Comparison of ENCODE assay signal across 9 cellular contexts in genomic region chr7:108094933-108095710, GRCh38. TPM values are rescaled to one million over a fixed set of nuclear protein-coding genes. Genes with fewer than 3 reads are reported as not detected.
DNase-seq lines count a peak whose midpoint lies in the region; ATAC-seq and TF ChIP-seq lines count a peak whose summit lies in the region.
"Had no signal": no experiment of that assay in that cellular context is flagged by ENCODE, and none has a peak within 500 bp of the region (broad histone marks: within the 10 kb centered on the region; RNA-seq: fewer than 3 reads in every experiment).

No MANE protein-coding gene starts in this region.

- peak overlapping the region; percentile 95 for H3K27ac Mint-ChIP-seq in endothelial cell (ENCODE audit: unreplicated experiment)
- no peak overlapping the region for H3K27ac Mint-ChIP-seq in activated CD8-positive, alpha-beta T cell treated with anti-CD3 and anti-CD28 coated beads for 36 hours

- TF ChIP-seq CTCF in endothelial cell (IDR thresholded peaks at IDR 0.05; ENCODE audit: unreplicated experiment) = no peak
- no peak for TF ChIP-seq CTCF in activated CD8-positive, alpha-beta T cell treated with anti-CD3 and anti-CD28 coated beads for 36 hours (IDR thresholded peaks at IDR 0.05)

- no peaks in the 10 kb centered on the region for H3K27me3 ChIP-seq in neuronal stem cell (ENCODE audit: control insufficient read depth in 3 of 3, insufficient read depth in 3 of 3, low read depth in 1 of 3, low read length in 3 of 3)

- no peak overlapping the region for H2BK15ac ChIP-seq in neuronal stem cell (ENCODE audit: low read length)

- DNase-seq in NCI-H2107 treated with DMSO at 0.1 percent for 48 hours (lab: John Stamatoyannopoulos, UW; ENCODE audit: unreplicated experiment) = peak; percentile 95
- DNase-seq in endothelial cell (ENCODE audit: low spot score) = no peak
- DNase-seq in neuronal stem cell (ENCODE audit: low spot score) = no peak
- DNase-seq in middle frontal gyrus (ENCODE audit: extremely low spot score, low spot score) = no peak
- no peak for DNase-seq in activated CD8-positive, alpha-beta T cell treated with anti-CD3 and anti-CD28 coated beads for 36 hours

- H3K36me3 ChIP-seq in neuronal stem cell (replicated peaks in 1 of 2; ENCODE audit: control insufficient read depth in 2 of 2, insufficient read depth in 2 of 2, low read length in 2 of 2) = no peaks in the 10 kb centered on the region
- H3K36me3 ChIP-seq: neutrophil had no signal

- H3K14ac ChIP-seq in neuronal stem cell (ENCODE audit: low read length) = no peak overlapping the region

- no peaks in the 10 kb centered on the region for H3K79me1 ChIP-seq in neuronal stem cell (ENCODE audit: low read depth, low read length)

- H3K4me2 ChIP-seq in neuronal stem cell (ENCODE audit: insufficient read depth, low read length, poor library complexity, severe bottlenecking) = no peak overlapping the region

- CTCF ChIA-PET in activated CD8-positive, alpha-beta T cell treated with anti-CD3 and anti-CD28 coated beads for 36 hours (lab: Charles Lee) = interaction anchor here (1.5 to 1.6 kb wide), 2 partner anchors 19 to 51 kb away, joined by 4 read pairs; no protein-coding TSS in a partner anchor

- H3K4me3 Mint-ChIP-seq in endothelial cell (ENCODE audit: unreplicated experiment) = no peak overlapping the region
- no peak overlapping the region for H3K4me3 Mint-ChIP-seq in activated CD8-positive, alpha-beta T cell treated with anti-CD3 and anti-CD28 coated beads for 36 hours

- no peak overlapping the region for H3K4me3 ChIP-seq in neuronal stem cell (ENCODE audit: low read length in 2 of 2)

- no peak overlapping the region for H3K9ac ChIP-seq in neuronal stem cell (ENCODE audit: low read depth, low read length, poor library complexity)

- ATAC-seq in GM18520 (IDR thresholded peaks at IDR 0.05; ENCODE audit: unreplicated experiment) (peak; percentile 48), GM19035 (IDR thresholded peaks at IDR 0.05; ENCODE audit: unreplicated experiment) (no peak), GM18498 (IDR thresholded peaks at IDR 0.05; ENCODE audit: unreplicated experiment) (no peak)
- no peak for ATAC-seq in activated CD8-positive, alpha-beta T cell treated with anti-CD3 and anti-CD28 coated beads for 36 hours

- H3K4ac ChIP-seq in neuronal stem cell (ENCODE audit: low read length) = no peak overlapping the region

- H2BK5ac ChIP-seq in neuronal stem cell (ENCODE audit: low read length) = no peak overlapping the region

- H3K18ac ChIP-seq in neuronal stem cell (ENCODE audit: low read length) = no peak overlapping the region

- intact Hi-C loops in activated CD8-positive, alpha-beta T cell treated with anti-CD3 and anti-CD28 coated beads for 36 hours (cut with micrococcal nuclease) = no loop called here

- H4K8ac ChIP-seq in neuronal stem cell (ENCODE audit: low read depth, low read length) = no peak overlapping the region

- no peak overlapping the region for H3K23ac ChIP-seq in neuronal stem cell (ENCODE audit: low read depth, low read length, poor library complexity)

- H3K9me3 ChIP-seq in neuronal stem cell (replicated peaks in 1 of 2; ENCODE audit: control insufficient read depth in 2 of 2, insufficient read depth in 1 of 2, low read depth in 1 of 2, low read length in 2 of 2) = no peaks in the 10 kb centered on the region
- H3K9me3 ChIP-seq: neutrophil had no signal

- H3K4me1 Mint-ChIP-seq in endothelial cell (ENCODE audit: unreplicated experiment) = peaks cover 54% of the 10 kb centered on the region
- H3K4me1 Mint-ChIP-seq in activated CD8-positive, alpha-beta T cell treated with anti-CD3 and anti-CD28 coated beads for 36 hours (ENCODE audit: low read depth) = no peaks in the 10 kb centered on the region

- WGBS in neuronal stem cell (ENCODE audit: extremely low coverage in 2 of 2, insufficient read length in 2 of 2, insufficient replicate concordance in 1 of 2), 2 donors = no CpG with 5 or more reads among the region's 7 CpGs

- no peaks in the 10 kb centered on the region for H3K36me3 Mint-ChIP-seq in endothelial cell (ENCODE audit: low read depth, unreplicated experiment)
- no peaks in the 10 kb centered on the region for H3K36me3 Mint-ChIP-seq in activated CD8-positive, alpha-beta T cell treated with anti-CD3 and anti-CD28 coated beads for 36 hours (ENCODE audit: low read depth)

- POLR2A ChIA-PET in activated CD8-positive, alpha-beta T cell treated with anti-CD3 and anti-CD28 coated beads for 36 hours (lab: Charles Lee) = no interaction called here

- no peak overlapping the region for H2BK12ac ChIP-seq in neuronal stem cell (ENCODE audit: low read length)

- H3K9me3 Mint-ChIP-seq in endothelial cell (ENCODE audit: unreplicated experiment) = no peaks in the 10 kb centered on the region
- no peaks in the 10 kb centered on the region for H3K9me3 Mint-ChIP-seq in activated CD8-positive, alpha-beta T cell treated with anti-CD3 and anti-CD28 coated beads for 36 hours

- no peak overlapping the region for H2BK120ac ChIP-seq in neuronal stem cell (ENCODE audit: low read depth, low read length)

- H3K27ac ChIP-seq in neuronal stem cell (replicated peaks; ENCODE audit: low read length) = no peak overlapping the region
- H3K27ac ChIP-seq: neutrophil had no signal

- H4K91ac ChIP-seq in neuronal stem cell (ENCODE audit: low read depth, low read length, poor library complexity) = no peak overlapping the region

- H2AFZ ChIP-seq in neuronal stem cell (ENCODE audit: low read length) = peak overlapping the region; percentile 70

- H3K27me3 Mint-ChIP-seq in endothelial cell (ENCODE audit: unreplicated experiment) = peaks cover 2% of the 10 kb centered on the region
- H3K27me3 Mint-ChIP-seq in activated CD8-positive, alpha-beta T cell treated with anti-CD3 and anti-CD28 coated beads for 36 hours = peaks cover 7% of the 10 kb centered on the region

- H2AK5ac ChIP-seq in neuronal stem cell (ENCODE audit: low read depth, low read length) = no peak overlapping the region

- H3K4me1 ChIP-seq in neuronal stem cell (ENCODE audit: control insufficient read depth in 2 of 2, insufficient read depth in 1 of 2, low read depth in 1 of 2, low read length in 2 of 2) = peaks cover 2 to 12% of the 10 kb centered on the region in 2 donors

RNA-seq across cellular contexts. Expression of gene LAMB4, which starts 35.0 kb away (rescaled TPM):
- total RNA-seq in endothelial cell (ENCODE audit: unreplicated experiment) = 1.1 TPM
- polyA plus RNA-seq in neuronal stem cell (2013, experiment 1 of 2) = 0.01 TPM
- polyA plus RNA-seq in neuronal stem cell (2013, experiment 2 of 2) = 0.01 TPM
- total RNA-seq in activated CD8-positive, alpha-beta T cell treated with anti-CD3 and anti-CD28 coated beads for 36 hours = not detected
